1 cellular context compared by ENCODE assay signal in genomic region chr12:94175763-94176660, GRCh38.
TF ChIP-seq lines count a peak whose summit lies in the region.

No MANE protein-coding gene starts in this region.

TF ChIP-seq in GM12878, 131 proteins besides CTCF, POLR2A, EP300 and RAD21 (continued from another document and continues in another):
- TF ChIP-seq ELK1 (IDR thresholded peaks at IDR 0.05; ENCODE audit: low read depth, low read length) (no peak), CREM (IDR thresholded peaks at IDR 0.05; ENCODE audit: low read depth) (0 out of 2 replicates have a peak, but pooled peaks have one; percentile 15), BHLHE40 (IDR thresholded peaks at IDR 0.05; ENCODE audit: borderline replicate concordance in 1 of 2, low read depth in 2 of 2, low read length in 1 of 2) (no peak), E2F8 (IDR thresholded peaks at IDR 0.05; ENCODE audit: low read depth, partially characterized antibody) (no peak), RUNX3 (IDR thresholded peaks at IDR 0.05; ENCODE audit: low read length) (peak; percentile 70), ZZZ3 (IDR thresholded peaks at IDR 0.05; ENCODE audit: control insufficient read depth, insufficient read length, low read depth) (no peak), CHD2 (IDR thresholded peaks at IDR 0.05; ENCODE audit: borderline replicate concordance, low read depth, low read length) (no peak), BCL11A (IDR thresholded peaks at IDR 0.05; ENCODE audit: low read depth, low read length) (no peak), TCF7 (IDR thresholded peaks at IDR 0.05; ENCODE audit: borderline replicate concordance) (no peak), FOXK2 (IDR thresholded peaks at IDR 0.05) (no peak), SMARCA5 (IDR thresholded peaks at IDR 0.05) (no peak; the same call in 1 of the 2 replicates), BRCA1 (IDR thresholded peaks at IDR 0.05; ENCODE audit: low read depth, low read length) (no peak), PAX5 (IDR thresholded peaks at IDR 0.05; ENCODE audit: borderline replicate concordance, low read depth, low read length) (no peak), MAX (IDR thresholded peaks at IDR 0.05; ENCODE audit: low read depth, low read length) (no peak), ZNF274 (IDR thresholded peaks at IDR 0.05; ENCODE audit: insufficient read depth, insufficient read length) (no peak), ZNF217 (IDR thresholded peaks at IDR 0.05) (no peak), PAX8 (IDR thresholded peaks at IDR 0.05) (no peak), ZSCAN29 (IDR thresholded peaks at IDR 0.05) (no peak), JUNB (IDR thresholded peaks at IDR 0.05) (peak; percentile 53), ZNF207 (IDR thresholded peaks at IDR 0.05; ENCODE audit: borderline replicate concordance) (no peak), MEF2B (IDR thresholded peaks at IDR 0.05; ENCODE audit: partially characterized antibody, poor library complexity, severe bottlenecking) (peak; percentile 29), USF1 (IDR thresholded peaks at IDR 0.05; ENCODE audit: borderline replicate concordance, extremely low read length, insufficient read depth, low read depth, low read length) (no peak), ZNF592 (IDR thresholded peaks at IDR 0.05) (no peak), ETV6 (conservative IDR thresholded peaks at IDR 0.05 in 1 of 2, IDR thresholded peaks at IDR 0.05 in 1 of 2; ENCODE audit: borderline replicate concordance in 1 of 2, low read depth in 1 of 2) (peak in 1 of 2 experiments; percentile 73; a peak in 1 of 4 replicates), NR2C1 (IDR thresholded peaks at IDR 0.05) (no peak), CHD4 (IDR thresholded peaks at IDR 0.05) (no peak), STAT1 (conservative IDR thresholded peaks at IDR 0.05) (no peak), SIX5 (IDR thresholded peaks at IDR 0.05; ENCODE audit: low read depth, low read length, severe bottlenecking) (no peak), ASH2L (IDR thresholded peaks at IDR 0.05; ENCODE audit: borderline replicate concordance, low read depth) (no peak), REST (IDR thresholded peaks at IDR 0.05; ENCODE audit: low read depth, low read length) (no peak), BCLAF1 (IDR thresholded peaks at IDR 0.05) (no peak), MEF2A (IDR thresholded peaks at IDR 0.05; ENCODE audit: insufficient read depth, low read depth, low read length) (peak; percentile 78), ZBTB40 (IDR thresholded peaks at IDR 0.05; ENCODE audit: borderline replicate concordance) (no peak), PKNOX1 (IDR thresholded peaks at IDR 0.05) (no peak), IRF3 (IDR thresholded peaks at IDR 0.05) (no peak), RB1 (IDR thresholded peaks at IDR 0.05; ENCODE audit: borderline replicate concordance) (no peak), NFXL1 (IDR thresholded peaks at IDR 0.05; ENCODE audit: borderline replicate concordance) (no peak)
